In the genomic region with DNA sequence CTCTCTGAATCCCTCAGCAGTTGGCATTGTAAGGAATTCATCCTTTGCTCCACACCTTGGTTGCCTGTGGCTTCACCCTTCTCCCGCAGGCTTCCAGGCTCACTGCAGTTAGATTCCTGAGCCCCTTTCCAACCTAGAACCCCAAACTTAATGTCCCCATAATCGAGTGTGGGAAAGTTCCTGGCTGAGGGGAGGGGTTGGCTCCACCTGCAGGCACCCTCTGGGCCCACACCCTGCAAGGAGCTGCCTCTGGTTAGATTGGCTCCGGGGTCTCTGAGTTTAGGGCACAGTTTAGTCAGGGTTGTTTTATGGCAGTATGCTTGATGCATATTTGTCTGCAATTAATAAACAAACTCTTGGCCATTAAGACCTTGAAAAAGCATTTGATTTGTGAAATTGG, we compare ENCODE assay signal across 14 cellular contexts.
DNase-seq lines count a peak whose midpoint lies in the region; ATAC-seq and TF ChIP-seq lines count a peak whose summit lies in the region.
"Had no signal": no experiment of that assay in that cellular context is flagged by ENCODE, and none has a peak within 500 bp of the region (broad histone marks: within the 10 kb centered on the region; RNA-seq: fewer than 3 reads in every experiment).

No MANE protein-coding gene starts in this region.

- H3K4me1 ChIP-seq in KMS-11 (ENCODE audit: low read depth, poor library complexity, severe bottlenecking) (peaks cover 8% of the 10 kb centered on the region), osteoblast (ENCODE audit: insufficient read depth, low read length) (peaks cover 61% of the 10 kb centered on the region)
- H3K4me1 ChIP-seq: HAP-1, parathyroid adenoma had no signal

- H3K4me2 ChIP-seq in KMS-11 (no peak overlapping the region), osteoblast (ENCODE audit: insufficient read depth, low read length) (no peak overlapping the region)

- no peaks in the 10 kb centered on the region for H3K9me3 Mint-ChIP-seq in chondrocyte (ENCODE audit: low read depth)

- H3K4me1 Mint-ChIP-seq in chondrocyte (ENCODE audit: low read depth): peaks cover 75% of the 10 kb centered on the region

- no peak overlapping the region for H3K27ac ChIP-seq in KMS-11
- H3K27ac ChIP-seq in osteoblast (ENCODE audit: low read depth, low read length): peak overlapping the region; percentile 92
- H3K27ac ChIP-seq: left lung, parathyroid adenoma had no signal

- no peak overlapping the region for H3K4me3 Mint-ChIP-seq in chondrocyte (ENCODE audit: unreplicated experiment)

- TF ChIP-seq CTCF in GM10266 (IDR thresholded peaks at IDR 0.05; ENCODE audit: control insufficient read depth, insufficient read depth, low read depth, missing control alignments) (peak; percentile 44), KMS-11 (conservative IDR thresholded peaks at IDR 0.05; ENCODE audit: low read depth, low read length) (peak; percentile 41; the same call in 1 of the 2 replicates), chondrocyte (IDR thresholded peaks at IDR 0.05) (peak; percentile 59), osteoblast (IDR thresholded peaks at IDR 0.05; ENCODE audit: extremely low read depth, low read depth, low read length) (peak; percentile 33)

- no peaks in the 10 kb centered on the region for H3K27me3 ChIP-seq in KMS-11 (ENCODE audit: insufficient read depth, low read depth)
- no peaks in the 10 kb centered on the region for H3K27me3 ChIP-seq in osteoblast (ENCODE audit: insufficient read depth, low read length)
- H3K27me3 ChIP-seq: left lung had no signal

- DNase-seq in GM10266 (ENCODE audit: extremely low spot score) (no peak), chondrocyte (ENCODE audit: low spot score) (no peak), osteoblast (ENCODE audit: insufficient read length, low spot score, missing footprints) (no peak), NCI-H524 treated with DMSO at 0.1 percent for 48 hours (lab: John Stamatoyannopoulos, UW) (no peak), OCI-M1 (lab: John Stamatoyannopoulos, UW) (no peak)
- DNase-seq: amygdala; DMS79 treated with DMSO at 0.1 percent for 48 hours; left lung; NCI-H526 treated with DMSO at 0.1 percent for 48 hours; stimulated activated CD4-positive, alpha-beta T cell treated with anti-CD3 and anti-CD28 coated beads, Interleukin-4, amount 100 ng/mL, for 24 hours had no signal

- ATAC-seq in GM21576 (IDR thresholded peaks at IDR 0.05; ENCODE audit: unreplicated experiment): no peak
- ATAC-seq: left lung had no signal

- H4K20me1 ChIP-seq in KMS-11 (ENCODE audit: insufficient read depth): no peaks in the 10 kb centered on the region
- H4K20me1 ChIP-seq in osteoblast (ENCODE audit: insufficient read depth, low read length): no peaks in the 10 kb centered on the region

- peak overlapping the region; percentile 71 for H3K27ac Mint-ChIP-seq in chondrocyte (ENCODE audit: unreplicated experiment)

- no peak overlapping the region for H3K9ac ChIP-seq in KMS-11
- H3K9ac ChIP-seq: parathyroid adenoma had no signal

- no peak overlapping the region for H3K4me3 ChIP-seq in KMS-11 (IDR thresholded peaks at IDR 0.05; ENCODE audit: insufficient read depth, low read depth, low read length)
- H3K4me3 ChIP-seq in osteoblast (ENCODE audit: insufficient read depth, low read length): no peak overlapping the region
- H3K4me3 ChIP-seq: HAP-1, left lung had no signal

- H3K79me2 ChIP-seq in KMS-11 (ENCODE audit: insufficient read depth, low read depth): no peaks in the 10 kb centered on the region
- peaks cover 4% of the 10 kb centered on the region for H3K79me2 ChIP-seq in osteoblast (ENCODE audit: insufficient read depth, low read length)
- H3K79me2 ChIP-seq: parathyroid adenoma had no signal

- H3K36me3 ChIP-seq in KMS-11 (ENCODE audit: insufficient read depth): peaks cover 5% of the 10 kb centered on the region
- H3K36me3 ChIP-seq in osteoblast (ENCODE audit: insufficient read depth, low read length): peaks cover 32% of the 10 kb centered on the region

- no peaks in the 10 kb centered on the region for H3K9me3 ChIP-seq in osteoblast (ENCODE audit: low read depth, low read length)
- H3K9me3 ChIP-seq: HAP-1, left lung had no signal

- H3K27me3 Mint-ChIP-seq in chondrocyte (ENCODE audit: low read depth): no peaks in the 10 kb centered on the region

- H2AFZ ChIP-seq in KMS-11 (ENCODE audit: low read depth) (no peak overlapping the region), osteoblast (ENCODE audit: low read length) (no peak overlapping the region)
- H2AFZ ChIP-seq: parathyroid adenoma had no signal

- H3K36me3 Mint-ChIP-seq in chondrocyte (ENCODE audit: low read depth): peaks cover 8% of the 10 kb centered on the region
